Comparison of ENCODE assay signal across 8 cellular contexts in the genomic region with DNA sequence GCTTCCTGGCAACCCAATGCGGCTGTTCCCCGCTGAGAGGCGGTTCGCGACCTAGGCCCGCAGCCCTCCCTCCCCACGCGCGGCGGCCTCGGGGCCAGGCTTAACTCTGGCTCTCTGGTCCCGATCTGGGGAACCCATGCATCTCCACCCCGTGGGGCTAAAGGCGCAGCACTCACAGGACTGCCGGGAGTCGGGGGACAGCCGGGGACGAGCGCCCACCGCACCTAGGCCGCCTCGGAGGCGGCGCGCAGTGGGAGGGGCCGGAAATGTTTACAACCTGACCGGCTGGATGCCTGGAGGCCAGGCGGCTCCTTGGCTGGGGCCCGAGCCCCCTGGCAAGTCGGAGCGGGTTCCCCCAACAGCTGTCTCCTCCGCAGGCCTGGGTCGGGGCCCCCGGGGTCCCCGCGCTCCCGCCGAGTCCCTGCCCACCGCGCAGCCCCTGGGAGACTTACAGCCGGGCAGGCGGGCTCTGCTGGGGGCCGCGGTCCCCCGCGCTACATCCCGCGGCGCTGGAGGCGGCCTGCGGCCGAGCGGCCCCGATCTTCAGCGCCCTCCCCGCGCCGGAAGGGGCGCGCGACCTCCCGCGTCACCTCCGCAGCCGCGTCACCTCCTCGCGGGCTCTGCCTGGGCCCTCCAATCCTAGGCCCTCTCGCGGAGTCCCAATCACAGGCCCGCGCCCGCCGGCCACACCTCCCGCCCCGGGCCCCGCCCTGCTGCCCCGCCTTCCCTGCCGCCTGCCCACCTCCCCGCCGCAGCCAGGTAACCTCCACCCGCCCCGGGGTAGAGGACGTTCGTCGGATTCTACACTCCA. TPM values are rescaled to one million over a fixed set of nuclear protein-coding genes. Genes with fewer than 3 reads are reported as not detected.
DNase-seq lines count a peak whose midpoint lies in the region; ATAC-seq, FAIRE-seq and TF ChIP-seq lines count a peak whose summit lies in the region.

Gene ADIPOR1 (minus strand): TSS at position 580 of the 811 bp plus-strand sequence. CDS start 7,242 bp downstream, outside the sequence.

- H2AK5ac ChIP-seq in H1 (ENCODE audit: low read depth, low read length) (no peak within 1 kb of the TSS), mesendoderm (ENCODE audit: low read length) (no peak within 1 kb of the TSS)

- peak; percentile 61 to 86 for TF ChIP-seq POLR2A in H1 (IDR thresholded peaks at IDR 0.05; ENCODE audit: control extremely low read depth in 1 of 2, low read depth in 2 of 2, low read length in 2 of 2)

- peak within 1 kb of the TSS; percentile 79; the same call in 1 of the 2 replicates for H3K27ac ChIP-seq in H1 (ENCODE audit: low read depth, low read length)
- peak within 1 kb of the TSS; percentile 62 for H3K27ac ChIP-seq in mesendoderm (ENCODE audit: low read depth, low read length)

- peak within 1 kb of the TSS; percentile 62 for H4K8ac ChIP-seq in H1 (ENCODE audit: extremely low read depth, insufficient read depth, low read length)
- no peak within 1 kb of the TSS for H4K8ac ChIP-seq in mesendoderm (ENCODE audit: low read depth, low read length)

- H3K36me3 Mint-ChIP-seq in activated CD8-positive, alpha-beta memory T cell treated with anti-CD3 and anti-CD28 coated beads, Interleukin-2, amount 10 ng/mL, durations not matched to agents 7 days and 5 days = peaks cover 4% of the 10 kb centered on the region

- H2BK5ac ChIP-seq in H1 (ENCODE audit: low read depth, low read length) (peak within 1 kb of the TSS; percentile 47; the same call in 1 of the 2 replicates), mesendoderm (ENCODE audit: low read length) (no peak within 1 kb of the TSS)

- peak; percentile 92 for ATAC-seq in GM19468 (IDR thresholded peaks at IDR 0.05; ENCODE audit: extremely low read depth, unreplicated experiment)
- peak; percentile 99 for ATAC-seq in activated CD8-positive, alpha-beta memory T cell treated with anti-CD3 and anti-CD28 coated beads, Interleukin-2, amount 10 ng/mL, durations not matched to agents 7 days and 5 days

- peak within 1 kb of the TSS; percentile 80 to 98 (median 88) for H3K9ac ChIP-seq in H1 (replicated peaks in 1 of 4; ENCODE audit: extremely low read depth in 1 of 4, low read depth in 3 of 4, low read length in 3 of 4)
- H3K9ac ChIP-seq in mesendoderm (ENCODE audit: low read length) = peak within 1 kb of the TSS; percentile 91

- no peaks in the 10 kb centered on the region; a peak in 1 of 8 replicates for H3K36me3 ChIP-seq in H1 (ENCODE audit: control insufficient read depth in 2 of 4, insufficient read depth in 4 of 4, low read length in 3 of 4)
- no peaks in the 10 kb centered on the region for H3K36me3 ChIP-seq in mesendoderm (ENCODE audit: control insufficient read depth, insufficient read depth, low read length)

- peak within 1 kb of the TSS; percentile 36 for H3K4ac ChIP-seq in H1 (replicated peaks; ENCODE audit: insufficient read length, low read depth, low read length)
- peak within 1 kb of the TSS; percentile 94 for H3K4ac ChIP-seq in mesendoderm (ENCODE audit: low read depth, low read length)

- H2BK15ac ChIP-seq in H1 (ENCODE audit: low read length) (no peak within 1 kb of the TSS; the same call in 1 of the 2 replicates), mesendoderm (replicated peaks; ENCODE audit: low read depth) (no peak within 1 kb of the TSS)

- TF ChIP-seq RAD21 in H1 (IDR thresholded peaks at IDR 0.05 in 1 of 2, conservative IDR thresholded peaks at IDR 0.05 in 1 of 2; ENCODE audit: low read depth in 2 of 2, low read length in 2 of 2) = no peak

- no peaks in the 10 kb centered on the region for H3K9me3 Mint-ChIP-seq in activated CD8-positive, alpha-beta memory T cell treated with anti-CD3 and anti-CD28 coated beads, Interleukin-2, amount 10 ng/mL, durations not matched to agents 7 days and 5 days (ENCODE audit: low read depth)

- no peaks in the 10 kb centered on the region for H3K9me3 ChIP-seq in H1 (ENCODE audit: insufficient read depth in 2 of 2, low read depth in 1 of 2, low read length in 1 of 2)

- H3K23me2 ChIP-seq in H1 (ENCODE audit: low read depth, low read length) = peaks cover 6% of the 10 kb centered on the region

- H3K23ac ChIP-seq in H1 (ENCODE audit: insufficient read length) (no peak within 1 kb of the TSS), mesendoderm (ENCODE audit: low read length) (no peak within 1 kb of the TSS)

- H3K56ac ChIP-seq in H1 (replicated peaks; ENCODE audit: insufficient read length, low read depth, low read length) = peak within 1 kb of the TSS; percentile 39
- H3K56ac ChIP-seq in mesendoderm (ENCODE audit: low read length) = peak within 1 kb of the TSS; percentile 87

- peak within 1 kb of the TSS; percentile 81; the same call in 1 of the 2 replicates for H3K18ac ChIP-seq in H1 (ENCODE audit: extremely low read depth, low read length)
- peak within 1 kb of the TSS; percentile 85 for H3K18ac ChIP-seq in mesendoderm (ENCODE audit: low read length)

- TF ChIP-seq CTCF in H1 (IDR thresholded peaks at IDR 0.05; ENCODE audit: control extremely low read depth in 1 of 3, insufficient read depth in 1 of 3, low read depth in 1 of 3, low read length in 3 of 3) = no peak

- H3K79me2 ChIP-seq in H1 (ENCODE audit: control insufficient read depth in 1 of 2, insufficient read depth in 2 of 2, low read length in 2 of 2) = peaks cover 11 to 48% of the 10 kb centered on the region in 2 experiments
- peaks cover 37% of the 10 kb centered on the region for H3K79me2 ChIP-seq in mesendoderm (ENCODE audit: control insufficient read depth, insufficient read depth, low read length)

- H3K4me1 ChIP-seq in H1 (replicated peaks in 1 of 4; ENCODE audit: control insufficient read depth in 3 of 4, insufficient read depth in 4 of 4, low read length in 3 of 4) (peaks cover 0 to 3% (median 0%) of the 10 kb centered on the region in 4 experiments; a peak in 1 of 7 replicates), mesendoderm (ENCODE audit: control insufficient read depth, low read depth, low read length) (no peaks in the 10 kb centered on the region)

- CTCF ChIA-PET in activated CD8-positive, alpha-beta memory T cell treated with anti-CD3 and anti-CD28 coated beads, Interleukin-2, amount 10 ng/mL, durations not matched to agents 7 days and 5 days (lab: Charles Lee) = no interaction called here
- CTCF ChIA-PET in H1 (lab: Charles Lee; ENCODE audit: partially characterized antibody) = no interaction called here

- H2BK120ac ChIP-seq in H1 (replicated peaks; ENCODE audit: low read depth, low read length) = no peak within 1 kb of the TSS
- H2BK120ac ChIP-seq in mesendoderm (ENCODE audit: low read depth, low read length) = no peak within 1 kb of the TSS

- H3K4me2 ChIP-seq in H1 (ENCODE audit: insufficient read depth in 1 of 2, low read depth in 2 of 2, low read length in 2 of 2) (peak within 1 kb of the TSS; percentile 84 to 98), mesendoderm (ENCODE audit: low read length) (peak within 1 kb of the TSS; percentile 87)

- peak within 1 kb of the TSS; percentile 79 for H3K27ac Mint-ChIP-seq in activated CD8-positive, alpha-beta memory T cell treated with anti-CD3 and anti-CD28 coated beads, Interleukin-2, amount 10 ng/mL, durations not matched to agents 7 days and 5 days

- H3K4me3 ChIP-seq in H1 (ENCODE audit: extremely low read depth in 1 of 4, insufficient read depth in 2 of 4, low read depth in 3 of 4, low read length in 4 of 4) (peak within 1 kb of the TSS; percentile 80 to 99 (median 86)), mesendoderm (ENCODE audit: low read length) (peak within 1 kb of the TSS; percentile 76)

- POLR2A ChIA-PET in H1 (lab: Charles Lee; ENCODE audit: partially characterized antibody) = no interaction called here

- WGBS in H1 (ENCODE audit: extremely low coverage in 1 of 2, insufficient coverage in 1 of 2, insufficient read length in 1 of 2, insufficient replicate concordance in 2 of 2, low coverage in 1 of 2, low lambda C conversion rate in 2 of 2, missing lambda C conversion rate in 1 of 2), 2 experiments = 2% methylated on average over 62 of the region's 86 CpGs; no CpG with 5 or more reads in 1 of the 2 experiments
- WGBS in mesendoderm (ENCODE audit: extremely low coverage, insufficient coverage, low lambda C conversion rate) = no CpG with 5 or more reads among the region's 86 CpGs

- peak; percentile 88 for DNase-seq in COR-L47 (lab: John Stamatoyannopoulos, UW)
- DNase-seq in HS-27A (ENCODE audit: low read depth) = peak; percentile 40
- DNase-seq in NOMO-1 (lab: John Stamatoyannopoulos, UW; ENCODE audit: unreplicated experiment in 2 of 2) = peak; percentile 79 to 89
- DNase-seq in activated CD8-positive, alpha-beta memory T cell treated with anti-CD3 and anti-CD28 coated beads, Interleukin-2, amount 10 ng/mL, durations not matched to agents 7 days and 5 days = peak; percentile 95
- DNase-seq in H1 (ENCODE audit: low read depth in 1 of 2, low spot score in 2 of 2) = peak in 1 of 2 experiments; percentile 96
- peak; percentile 93 for DNase-seq in mesendoderm
- DNase-seq in stimulated activated CD8-positive, alpha-beta memory T cell treated with anti-CD3 and anti-CD28 coated beads, Interleukin-15, amount 100 ng/mL, for 1 hour (ENCODE audit: low read depth) = peak; percentile 88

- peak within 1 kb of the TSS; percentile 45; the same call in 1 of the 2 replicates for H2BK12ac ChIP-seq in H1 (ENCODE audit: low read depth, low read length)

- H3K27me3 ChIP-seq in H1 (replicated peaks in 1 of 4; ENCODE audit: control insufficient read depth in 3 of 4, extremely low read depth in 1 of 4, insufficient read depth in 3 of 4, low read length in 3 of 4) (no peaks in the 10 kb centered on the region), mesendoderm (ENCODE audit: insufficient read depth, low read length, poor library complexity) (no peaks in the 10 kb centered on the region)

- no peak for TF ChIP-seq EP300 in H1 (IDR thresholded peaks at IDR 0.05; ENCODE audit: borderline replicate concordance in 1 of 2, low read depth in 2 of 2, low read length in 2 of 2)

- H3K4me1 Mint-ChIP-seq in activated CD8-positive, alpha-beta memory T cell treated with anti-CD3 and anti-CD28 coated beads, Interleukin-2, amount 10 ng/mL, durations not matched to agents 7 days and 5 days = peaks cover 38% of the 10 kb centered on the region

- H3K27me3 Mint-ChIP-seq in activated CD8-positive, alpha-beta memory T cell treated with anti-CD3 and anti-CD28 coated beads, Interleukin-2, amount 10 ng/mL, durations not matched to agents 7 days and 5 days = no peaks in the 10 kb centered on the region

- FAIRE-seq in H1 (lab: Jason Lieb, UNC) = no peak

- peaks cover 0 to 5% of the 10 kb centered on the region in 2 experiments for H4K20me1 ChIP-seq in H1 (replicated peaks in 1 of 2; ENCODE audit: control insufficient read depth in 1 of 2, insufficient read depth in 2 of 2, low read length in 2 of 2)

- H3K4me3 Mint-ChIP-seq in activated CD8-positive, alpha-beta memory T cell treated with anti-CD3 and anti-CD28 coated beads, Interleukin-2, amount 10 ng/mL, durations not matched to agents 7 days and 5 days = peak within 1 kb of the TSS; percentile 77

- H4K5ac ChIP-seq in H1 (ENCODE audit: insufficient read length, low read depth, low read length) = peak within 1 kb of the TSS; percentile 3
- H4K5ac ChIP-seq in mesendoderm (ENCODE audit: low read length) = no peak within 1 kb of the TSS

- H3K14ac ChIP-seq in H1 (ENCODE audit: insufficient read length) = no peak within 1 kb of the TSS

- no peak within 1 kb of the TSS for H2BK20ac ChIP-seq in H1 (ENCODE audit: low read length)

- H4K91ac ChIP-seq in H1 (replicated peaks; ENCODE audit: insufficient read length, low read length) = no peak within 1 kb of the TSS

- no peaks in the 10 kb centered on the region; the same call in 1 of the 2 replicates for H3K79me1 ChIP-seq in H1 (ENCODE audit: low read depth, low read length)
- peaks cover 7% of the 10 kb centered on the region for H3K79me1 ChIP-seq in mesendoderm (ENCODE audit: low read length)

- peak within 1 kb of the TSS; percentile 92 for H2AFZ ChIP-seq in H1 (ENCODE audit: low read length)

RNA-seq across cellular contexts. Expression of gene ADIPOR1, which starts in this region (rescaled TPM):
- 10 to 100 TPM; 71.8 to 79.2 TPM for total RNA-seq in activated CD8-positive, alpha-beta memory T cell treated with anti-CD3 and anti-CD28 coated beads, Interleukin-2, amount 10 ng/mL, durations not matched to agents 7 days and 5 days
- 69.2 and 69.8 TPM in 2 replicates for total RNA-seq in H1 (2021; fragmentation: NEBNext Ultra II Directional; extraction: Animal tissue kit (Norgen Biotek cat#: 25700))
- 92.0 and 118 TPM in 2 replicates for polyA plus RNA-seq in H1 (2011; rRNA removed)
- polyA plus RNA-seq in H1 (2011; cell fraction: cytosol; rRNA removed) = 94.5 TPM
- polyA plus RNA-seq in H1 (2011; cell fraction: nucleus; rRNA removed) = 67.8 TPM
- 57.4 to 64.6 TPM (median 60.1 TPM) in 4 replicates for polyA plus RNA-seq in H1 (2012, experiment 1 of 2)
- 65.3 TPM for polyA plus RNA-seq in H1 (2012, experiment 2 of 2)
- polyA plus RNA-seq in H1 (2013, experiment 1 of 2) = 87.3 TPM
- 87.8 TPM for polyA plus RNA-seq in H1 (2013, experiment 2 of 2)
- polyA minus RNA-seq in H1 (2011; rRNA and poly(A)+ RNA removed) = 190 and 194 TPM in 2 replicates
- polyA minus RNA-seq in H1 (2011; cell fraction: cytosol; rRNA and poly(A)+ RNA removed) = 50.3 TPM
- polyA minus RNA-seq in H1 (2011; cell fraction: nucleus; rRNA and poly(A)+ RNA removed) = 57.3 TPM
- polyA plus RNA-seq in mesendoderm (2013, experiment 1 of 2) = 95.5 TPM
- 94.0 TPM for polyA plus RNA-seq in mesendoderm (2013, experiment 2 of 2)
